30 cellular contexts compared by ENCODE assay signal in genomic region chr6:106897580-106897979, GRCh38.
"Had no signal": no experiment of that assay in that cellular context is flagged by ENCODE, and none has a peak within 500 bp of the region (broad histone marks: within the 10 kb centered on the region; RNA-seq: fewer than 3 reads in every experiment).

No MANE protein-coding gene starts in this region.

- H3K27ac Mint-ChIP-seq: activated CD4-positive, alpha-beta memory T cell treated with anti-CD3 and anti-CD28 coated beads for 36 hours; activated CD4-positive, alpha-beta T cell treated with anti-CD3 and anti-CD28 coated beads for 36 hours; activated CD4-positive, alpha-beta T cell treated with anti-CD3 and anti-CD28 coated beads, Interleukin-2, amount 10 ng/mL, durations not matched to agents 24 days and 14 days; activated CD8-positive, alpha-beta memory T cell treated with anti-CD3 and anti-CD28 coated beads, Interleukin-2, amount 10 ng/mL, durations not matched to agents 7 days and 5 days; activated CD8-positive, alpha-beta T cell treated with anti-CD3 and anti-CD28 coated beads, Interleukin-2, amount 10 ng/mL, durations not matched to agents 7 days and 5 days; activated naive CD4-positive, alpha-beta T cell treated with anti-CD3 and anti-CD28 coated beads, Interleukin-2, amount 10 ng/mL, durations not matched to agents 7 days and 5 days; activated naive CD4-positive, alpha-beta T cell treated with anti-CD3 and anti-CD28 coated beads, Interleukin-2, amount 50 U/mL, for 72 hours; activated naive CD8-positive, alpha-beta T cell treated with anti-CD3 and anti-CD28 coated beads, Interleukin-2, amount 10 ng/mL, durations not matched to agents 7 days and 5 days; activated T-cell treated with anti-CD3 and anti-CD28 coated beads, Interleukin-2, amount 50 U/mL, for 72 hours; dendritic cell treated with granulocyte-macrophage colony-stimulating factor and Interleukin-4, amounts not matched to agents 40 ng/mL and 50 ng/mL, for 4 days; endodermal cell had no signal

- H3K4me3 Mint-ChIP-seq: activated CD4-positive, alpha-beta memory T cell treated with anti-CD3 and anti-CD28 coated beads for 36 hours; activated CD4-positive, alpha-beta T cell treated with anti-CD3 and anti-CD28 coated beads for 36 hours; activated CD4-positive, alpha-beta T cell treated with anti-CD3 and anti-CD28 coated beads, Interleukin-2, amount 10 ng/mL, durations not matched to agents 24 days and 14 days; activated CD8-positive, alpha-beta memory T cell treated with anti-CD3 and anti-CD28 coated beads, Interleukin-2, amount 10 ng/mL, durations not matched to agents 7 days and 5 days; activated CD8-positive, alpha-beta T cell treated with anti-CD3 and anti-CD28 coated beads, Interleukin-2, amount 10 ng/mL, durations not matched to agents 7 days and 5 days; activated naive CD4-positive, alpha-beta T cell treated with anti-CD3 and anti-CD28 coated beads, Interleukin-2, amount 10 ng/mL, durations not matched to agents 7 days and 5 days; activated naive CD8-positive, alpha-beta T cell treated with anti-CD3 and anti-CD28 coated beads, Interleukin-2, amount 10 ng/mL, durations not matched to agents 7 days and 5 days; activated T-cell treated with anti-CD3 and anti-CD28 coated beads, Interleukin-2, amount 50 U/mL, for 72 hours; central memory CD8-positive, alpha-beta T cell; dendritic cell treated with granulocyte-macrophage colony-stimulating factor and Interleukin-4, amounts not matched to agents 40 ng/mL and 50 ng/mL, for 4 days; endodermal cell had no signal

- H3K4me3 ChIP-seq: coronary artery, dorsolateral prefrontal cortex had no signal

- H3K36me3 ChIP-seq: brain microvascular endothelial cell had no signal

- H3K27me3 ChIP-seq: brain microvascular endothelial cell had no signal

- H3K27me3 Mint-ChIP-seq: activated CD4-positive, alpha-beta T cell treated with anti-CD3 and anti-CD28 coated beads, Interleukin-2, amount 10 ng/mL, durations not matched to agents 24 days and 14 days had no signal

- FAIRE-seq: astrocyte, bronchial epithelial cell, frontal cortex had no signal

- H3K4me1 Mint-ChIP-seq: activated CD4-positive, alpha-beta T cell treated with anti-CD3 and anti-CD28 coated beads for 36 hours; activated CD4-positive, alpha-beta T cell treated with anti-CD3 and anti-CD28 coated beads, Interleukin-2, amount 10 ng/mL, durations not matched to agents 24 days and 14 days; activated CD8-positive, alpha-beta memory T cell treated with anti-CD3 and anti-CD28 coated beads, Interleukin-2, amount 10 ng/mL, durations not matched to agents 7 days and 5 days; activated naive CD4-positive, alpha-beta T cell treated with anti-CD3 and anti-CD28 coated beads, Interleukin-2, amount 10 ng/mL, durations not matched to agents 7 days and 5 days; activated naive CD8-positive, alpha-beta T cell treated with anti-CD3 and anti-CD28 coated beads, Interleukin-2, amount 10 ng/mL, durations not matched to agents 7 days and 5 days; central memory CD8-positive, alpha-beta T cell had no signal

- DNase-seq: activated CD4-positive, alpha-beta memory T cell treated with anti-CD3 and anti-CD28 coated beads for 36 hours; activated CD4-positive, alpha-beta T cell treated with anti-CD3 and anti-CD28 coated beads for 36 hours; activated CD4-positive, alpha-beta T cell treated with anti-CD3 and anti-CD28 coated beads, Interleukin-2, amount 10 ng/mL, durations not matched to agents 24 days and 14 days; activated CD4-positive, CD25-positive, alpha-beta regulatory T cell; activated CD4-positive, CD25-positive, alpha-beta regulatory T cell treated with anti-CD3 and anti-CD28 coated beads, Interleukin-2, amount 50 U/mL, for 72 hours; activated CD8-positive, alpha-beta memory T cell treated with anti-CD3 and anti-CD28 coated beads, Interleukin-2, amount 10 ng/mL, durations not matched to agents 7 days and 5 days; activated CD8-positive, alpha-beta memory T cell treated with anti-CD3 and anti-CD28 coated beads, Interleukin-2, amount 50 U/mL, for 4 hours; activated CD8-positive, alpha-beta T cell treated with anti-CD3 and anti-CD28 coated beads, Interleukin-2, amount 10 ng/mL, durations not matched to agents 7 days and 5 days; activated gamma-delta T cell; activated naive CD4-positive, alpha-beta T cell; activated naive CD4-positive, alpha-beta T cell treated with anti-CD3 and anti-CD28 coated beads, Interleukin-2, amount 10 ng/mL, durations not matched to agents 7 days and 5 days; activated naive CD8-positive, alpha-beta T cell treated with anti-CD3 and anti-CD28 coated beads, Interleukin-2, amount 10 ng/mL, durations not matched to agents 7 days and 5 days; activated T-cell treated with anti-CD3 and anti-CD28 coated beads, Interleukin-2, amount 50 U/mL, for 1 hour; activated T-cell treated with anti-CD3 and anti-CD28 coated beads, Interleukin-2, amount 50 U/mL, for 72 hours; anterior cingulate cortex; brain microvascular endothelial cell; dorsolateral prefrontal cortex; effector memory CD4-positive, alpha-beta T cell; endodermal cell; foreskin fibroblast; head of caudate nucleus; T-helper 2 cell had no signal

- H3K27ac ChIP-seq: brain microvascular endothelial cell, coronary artery, dorsolateral prefrontal cortex had no signal

- H3K36me3 Mint-ChIP-seq: activated CD4-positive, alpha-beta memory T cell treated with anti-CD3 and anti-CD28 coated beads for 36 hours; activated CD8-positive, alpha-beta memory T cell treated with anti-CD3 and anti-CD28 coated beads, Interleukin-2, amount 10 ng/mL, durations not matched to agents 7 days and 5 days; activated naive CD4-positive, alpha-beta T cell treated with anti-CD3 and anti-CD28 coated beads, Interleukin-2, amount 10 ng/mL, durations not matched to agents 7 days and 5 days; activated naive CD8-positive, alpha-beta T cell treated with anti-CD3 and anti-CD28 coated beads, Interleukin-2, amount 10 ng/mL, durations not matched to agents 7 days and 5 days had no signal

- H3K9me3 Mint-ChIP-seq: central memory CD8-positive, alpha-beta T cell had no signal

- ATAC-seq: activated CD4-positive, alpha-beta T cell treated with anti-CD3 and anti-CD28 coated beads for 36 hours; activated CD8-positive, alpha-beta memory T cell treated with anti-CD3 and anti-CD28 coated beads, Interleukin-2, amount 10 ng/mL, durations not matched to agents 7 days and 5 days; activated CD8-positive, alpha-beta T cell treated with anti-CD3 and anti-CD28 coated beads, Interleukin-2, amount 10 ng/mL, durations not matched to agents 7 days and 5 days; activated naive CD4-positive, alpha-beta T cell treated with anti-CD3 and anti-CD28 coated beads, Interleukin-2, amount 50 U/mL, for 72 hours; activated T-cell treated with anti-CD3 and anti-CD28 coated beads, Interleukin-2, amount 50 U/mL, for 72 hours; esophagus mucosa had no signal
